In genomic region chr1:38835230-38835827, GRCh38 we compare ENCODE assay signal across 8 cellular contexts. TPM values are rescaled to one million over a fixed set of nuclear protein-coding genes. Genes with fewer than 3 reads are reported as not detected.
A peak's percentile ranks its signal among the peaks of the same experiment; 100 is the strongest.
DNase-seq lines count a peak whose midpoint lies in the region; ATAC-seq, FAIRE-seq and TF ChIP-seq lines count a peak whose summit lies in the region.

No MANE protein-coding gene starts in this region.

- H3K27me3 Mint-ChIP-seq in immature natural killer cell (ENCODE audit: low read depth in 3 of 3), result peaks cover 0 to 4% (median 0%) of the 10 kb centered on the region in 3 donors

- in situ Hi-C loops in brain microvascular endothelial cell (cut with HindIII; ENCODE audit: low pct_ligation_motif_present, low sequenced_read_pairs), result no loop called here

- H3K36me3 Mint-ChIP-seq in immature natural killer cell, result peaks cover 10 to 23% (median 12%) of the 10 kb centered on the region in 3 donors

- no peak overlapping the region for H3K4me3 ChIP-seq in BJ (ENCODE audit: low read depth, low read length)
- H3K4me3 ChIP-seq in brain microvascular endothelial cell (ENCODE audit: low read depth, low read length), result no peak overlapping the region

- DNase-seq in BJ (ENCODE audit: low read depth) (peak; percentile 21), GM19239 (ENCODE audit: insufficient read length, low spot score) (peak; percentile 76), NCI-H1092 treated with DMSO at 0.1 percent for 48 hours (lab: John Stamatoyannopoulos, UW) (peak; percentile 89), SHP77 treated with DMSO at 0.1 percent for 48 hours (lab: John Stamatoyannopoulos, UW) (peak; percentile 60), brain microvascular endothelial cell (peak; percentile 78), immature natural killer cell (peak; percentile 53 to 62 (median 59))
- DNase-seq in stimulated activated CD4-positive, alpha-beta T cell treated with anti-CD3 and anti-CD28 coated beads, Interleukin-2, amount 100 ng/mL, for 4 hours (ENCODE audit: low read depth), result peak; percentile 39

- no peak overlapping the region for H3K27ac Mint-ChIP-seq in immature natural killer cell

- ATAC-seq in GM21723 (IDR thresholded peaks at IDR 0.05; ENCODE audit: unreplicated experiment), result no peak

- H3K36me3 ChIP-seq in BJ (ENCODE audit: control insufficient read depth, insufficient read depth, low read length), result peaks cover 6% of the 10 kb centered on the region
- H3K36me3 ChIP-seq in brain microvascular endothelial cell (replicated peaks), result peaks cover 13% of the 10 kb centered on the region

- no peak overlapping the region for H3K4me3 Mint-ChIP-seq in immature natural killer cell

- POLR2A ChIA-PET in BJ (lab: Charles Lee), result no interaction called here

- no peak overlapping the region for H3K27ac ChIP-seq in brain microvascular endothelial cell

- FAIRE-seq in GM19239 (lab: Jason Lieb, UNC), result peak; percentile 99

- H3K27me3 ChIP-seq in BJ (ENCODE audit: control insufficient read depth, insufficient read depth, low read length), result peaks cover 4% of the 10 kb centered on the region
- H3K27me3 ChIP-seq in brain microvascular endothelial cell (replicated peaks), result peaks cover 11% of the 10 kb centered on the region

- CTCF ChIA-PET in BJ (lab: Yijun Ruan, JAX), result interaction anchor here (0.6 to 1.9 kb wide), 17 partner anchors 8 to 1232 kb away, joined by 3 to 30 read pairs (median 4); partner anchors contain the start of gene UTP11

- peak; percentile 73 for TF ChIP-seq CTCF in BJ (IDR thresholded peaks at IDR 0.05; ENCODE audit: insufficient read depth, low read depth, low read length)
- peak; percentile 81 for TF ChIP-seq CTCF in brain microvascular endothelial cell (IDR thresholded peaks at IDR 0.05; ENCODE audit: low read depth, low read length, missing control alignments)

- H3K9me3 Mint-ChIP-seq in immature natural killer cell, result no peaks in the 10 kb centered on the region

- peaks cover 6 to 8% of the 10 kb centered on the region in 2 donors for H3K4me1 Mint-ChIP-seq in immature natural killer cell

RNA-seq across cellular contexts. Expression of gene RRAGC, which starts 24.2 kb away (rescaled TPM):
- 6.5 and 11.1 TPM in 2 replicates for polyA plus RNA-seq in BJ (2011; rRNA removed)
- 4.5 and 7.9 TPM in 2 replicates for polyA minus RNA-seq in BJ (2011; rRNA and poly(A)+ RNA removed)
- polyA plus RNA-seq in immature natural killer cell, result 10 to 100 TPM in 1 of 3 donors, 1 to 10 TPM in 2; 6.3 to 10.3 (median 7.8) TPM

RNA-seq across cellular contexts. Expression of gene MYCBP, which starts 37.8 kb away (rescaled TPM):
- 11.2 and 18.4 TPM in 2 replicates for polyA plus RNA-seq in BJ (2011; rRNA removed)
- 3.9 and 4.0 TPM in 2 replicates for polyA minus RNA-seq in BJ (2011; rRNA and poly(A)+ RNA removed)
- 10 to 100 TPM; 39.3 to 58.0 (median 47.3) TPM for polyA plus RNA-seq in immature natural killer cell

RNA-seq across cellular contexts. Expression of gene GJA9, which starts 46.1 kb away (rescaled TPM):
- polyA plus RNA-seq in BJ (2011; rRNA removed) (0.05 TPM in 1 of 2 replicates, not detected in the other), immature natural killer cell (not detected)
- not detected in 2 replicates for polyA minus RNA-seq in BJ (2011; rRNA and poly(A)+ RNA removed)

Comparison
In these comparisons a context has a peak if more than half of its experiments do, and no peak if none do; other contexts are left out.
1. DNase-seq: peak in every context shown above with its lines; median percentile 89 in NCI-H1092 treated with DMSO at 0.1 percent for 48 hours; 78 in brain microvascular endothelial cell; 76 in GM19239; 60 in SHP77 treated with DMSO at 0.1 percent for 48 hours; 59 in immature natural killer cell; 39 in stimulated activated CD4-positive, alpha-beta T cell treated with anti-CD3 and anti-CD28 coated beads, Interleukin-2, amount 100 ng/mL, for 4 hours; 21 in BJ.